Comparison of ENCODE assay signal across 1 cellular context in genomic region chr11:44615041-44615513, GRCh38.
TF ChIP-seq lines count a peak whose summit lies in the region.

No MANE protein-coding gene starts in this region.

TF ChIP-seq in GM23338, 12 proteins besides CTCF, POLR2A, EP300 and RAD21 (continued from another document):
- TF ChIP-seq ZNF462 (CRISPR knock-in tag; IDR thresholded peaks at IDR 0.05) (no peak), REST (IDR thresholded peaks at IDR 0.05; ENCODE audit: unreplicated experiment) (no peak), EZH2 (IDR thresholded peaks at IDR 0.05; ENCODE audit: low read depth, unreplicated experiment) (no peak), NANOG (IDR thresholded peaks at IDR 0.05; ENCODE audit: borderline replicate concordance) (no peak)
